In the genomic region with DNA sequence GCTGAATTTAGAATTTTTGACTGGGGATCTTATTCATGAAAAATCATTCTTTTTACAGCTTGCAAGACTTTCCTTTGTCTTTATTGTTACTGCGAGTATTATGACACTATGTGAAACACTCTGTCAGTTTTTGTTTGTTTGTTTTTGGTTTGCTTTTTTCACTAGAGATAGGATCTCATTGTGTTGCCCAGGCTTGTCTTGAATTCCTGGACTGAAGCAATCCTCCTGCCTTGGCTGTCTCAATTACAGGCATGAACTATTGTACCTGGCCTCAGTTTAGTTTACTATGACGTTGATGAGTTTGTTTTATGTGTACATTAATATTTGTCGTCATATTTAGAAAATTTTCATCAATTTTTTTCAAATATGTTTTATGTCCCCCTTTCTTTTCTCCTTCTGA, we compare ENCODE assay signal across 21 cellular contexts.
"Had no signal": no experiment of that assay in that cellular context is flagged by ENCODE, and none has a peak within 500 bp of the region (broad histone marks: within the 10 kb centered on the region; RNA-seq: fewer than 3 reads in every experiment).

No MANE protein-coding gene starts in this region.

- H3K4me1 ChIP-seq: esophagus squamous epithelium, sigmoid colon, stomach, transverse colon had no signal

- H3K9me3 ChIP-seq: esophagus squamous epithelium, sigmoid colon, thoracic aorta, transverse colon had no signal

- H3K27me3 Mint-ChIP-seq: naive thymus-derived CD8-positive, alpha-beta T cell; stimulated activated naive B cell treated with anti-CD40 and anti-IgM and Interleukin-4, amounts not matched to agents 10 μg/mL and 1 μg/mL and 100 μg/mL, for 72 hours had no signal

- ATAC-seq: left lobe of liver; mucosa of descending colon; naive thymus-derived CD8-positive, alpha-beta T cell; stimulated activated naive B cell treated with anti-CD40 and anti-IgM and Interleukin-4, amounts not matched to agents 10 μg/mL and 1 μg/mL and 100 μg/mL, for 72 hours had no signal

- H3K4me1 Mint-ChIP-seq: naive thymus-derived CD8-positive, alpha-beta T cell; stimulated activated naive B cell treated with anti-CD40 and anti-IgM and Interleukin-4, amounts not matched to agents 10 μg/mL and 1 μg/mL and 100 μg/mL, for 72 hours had no signal

- H3K36me3 Mint-ChIP-seq: naive thymus-derived CD8-positive, alpha-beta T cell; stimulated activated naive B cell treated with anti-CD40 and anti-IgM and Interleukin-4, amounts not matched to agents 10 μg/mL and 1 μg/mL and 100 μg/mL, for 72 hours had no signal

- H3K4me3 Mint-ChIP-seq: naive thymus-derived CD8-positive, alpha-beta T cell; stimulated activated naive B cell treated with anti-CD40 and anti-IgM and Interleukin-4, amounts not matched to agents 10 μg/mL and 1 μg/mL and 100 μg/mL, for 72 hours had no signal

- H3K27ac Mint-ChIP-seq: naive thymus-derived CD8-positive, alpha-beta T cell; stimulated activated naive B cell treated with anti-CD40 and anti-IgM and Interleukin-4, amounts not matched to agents 10 μg/mL and 1 μg/mL and 100 μg/mL, for 72 hours had no signal

- DNase-seq: cortex of kidney; effector memory CD4-positive, alpha-beta T cell; esophagus squamous epithelium; foreskin fibroblast; head of caudate nucleus; hippocampal formation; islet precursor cell; mammary epithelial cell; mucosa of descending colon; naive thymus-derived CD8-positive, alpha-beta T cell; posterior cingulate gyrus; sigmoid colon; stimulated activated CD4-positive, alpha-beta T cell treated with anti-CD3 and anti-CD28 coated beads, Interleukin-2, amount 100 ng/mL, for 24 hours; stimulated activated CD4-positive, alpha-beta T cell treated with anti-CD3 and anti-CD28 coated beads, Interleukin-4, amount 100 ng/mL, for 4 hours; stimulated activated naive B cell treated with anti-CD40 and anti-IgM and Interleukin-4, amounts not matched to agents 10 μg/mL and 1 μg/mL and 100 μg/mL, for 72 hours; stomach; substantia nigra; transverse colon had no signal

- H3K27me3 ChIP-seq: esophagus squamous epithelium, sigmoid colon, stomach, transverse colon had no signal

- H3K27ac ChIP-seq: esophagus squamous epithelium, sigmoid colon, skin epidermis, stomach, thoracic aorta, transverse colon had no signal
